12 cellular contexts compared by ENCODE assay signal in the genomic region with DNA sequence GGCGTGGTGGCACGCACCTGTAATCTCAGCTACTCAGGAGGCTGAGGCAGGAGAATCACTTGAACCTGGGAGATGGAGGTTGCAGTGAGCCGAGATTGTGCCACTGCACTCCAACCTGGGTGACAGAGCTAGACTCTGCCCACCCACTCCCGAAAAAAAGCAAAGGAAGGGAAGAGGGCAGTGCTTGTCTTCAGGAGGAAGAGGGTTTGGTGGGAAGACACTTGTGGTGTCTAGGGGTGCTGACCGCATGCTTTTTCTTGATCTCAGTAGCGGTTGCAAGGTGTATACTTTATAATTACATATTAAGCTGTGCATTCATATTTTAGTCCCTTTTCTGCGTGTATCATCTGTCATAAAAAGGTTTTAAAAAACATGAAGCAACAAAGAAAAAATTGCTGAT. TPM values are rescaled to one million over a fixed set of nuclear protein-coding genes. Genes with fewer than 3 reads are reported as not detected.
DNase-seq lines count a peak whose midpoint lies in the region; ATAC-seq, FAIRE-seq and TF ChIP-seq lines count a peak whose summit lies in the region.
"Not testable (repeated sequence)": the region's sequence is repeated elsewhere in the genome, so short reads cannot be mapped to it uniquely, and the experiment has no call there.
"Had no signal": no experiment of that assay in that cellular context is flagged by ENCODE, and none has a peak within 500 bp of the region (broad histone marks: within the 10 kb centered on the region; RNA-seq: fewer than 3 reads in every experiment).

No MANE protein-coding gene starts in this region.

- H3K9me3 Mint-ChIP-seq in T-cell; activated CD4-positive, alpha-beta T cell treated with anti-CD3 and anti-CD28 coated beads, Interleukin-2, amount 10 ng/mL, durations not matched to agents 7 days and 5 days; activated T-cell treated with anti-CD3 and anti-CD28 coated beads, Interleukin-2, amount 50 U/mL, for 24 hours; activated T-helper 17 cell treated with anti-CD3 and anti-CD28 coated beads, Interleukin-2, amount 50 U/mL, for 72 hours; activated naive CD8-positive, alpha-beta T cell treated with anti-CD3 and anti-CD28 coated beads for 36 hours: not testable (repeated sequence)

- H3K36me3 ChIP-seq in kidney (ENCODE audit: control insufficient read depth in 1 of 2, insufficient read depth in 2 of 2, low read length in 2 of 2) = not testable (repeated sequence)

- H3K9me3 ChIP-seq in A549; kidney (ENCODE audit: control insufficient read depth in 1 of 2, low read length in 2 of 2): not testable (repeated sequence)

- not testable (repeated sequence) for TF ChIP-seq POLR2A in A549 (IDR thresholded peaks at IDR 0.05; ENCODE audit: low read length)

- peak overlapping the region in 2 of 3 donors; percentile 46 to 63 for H3K4me3 Mint-ChIP-seq in T-cell
- H3K4me3 Mint-ChIP-seq in activated CD4-positive, alpha-beta T cell treated with anti-CD3 and anti-CD28 coated beads, Interleukin-2, amount 10 ng/mL, durations not matched to agents 7 days and 5 days = peak overlapping the region; percentile 30
- peak overlapping the region; percentile 15 for H3K4me3 Mint-ChIP-seq in activated T-cell treated with anti-CD3 and anti-CD28 coated beads, Interleukin-2, amount 50 U/mL, for 24 hours
- H3K4me3 Mint-ChIP-seq in activated T-helper 17 cell treated with anti-CD3 and anti-CD28 coated beads, Interleukin-2, amount 50 U/mL, for 72 hours = peak overlapping the region; percentile 70
- peak overlapping the region; percentile 29 for H3K4me3 Mint-ChIP-seq in activated naive CD8-positive, alpha-beta T cell treated with anti-CD3 and anti-CD28 coated beads for 36 hours

- peaks cover 40% of the 10 kb centered on the region for H3K4me1 ChIP-seq in A549
- H3K4me1 ChIP-seq in kidney (ENCODE audit: control insufficient read depth in 1 of 2, insufficient read depth in 1 of 2, low read depth in 1 of 2, low read length in 2 of 2) = peaks cover 9 to 12% of the 10 kb centered on the region in 2 donors

- not testable (repeated sequence) for H3K4me3 ChIP-seq in A549; kidney (ENCODE audit: low read length in 2 of 2)

- intact Hi-C loops in kidney (cut with DNase I); posterior vena cava (cut with DNase I): not testable (repeated sequence)

- CTCF ChIA-PET in A549 (lab: Yijun Ruan, JAX) = interaction anchor here (0.7 to 61.4 kb wide), 3 partner anchors 3 to 52 kb away, joined by 3 to 1860 read pairs (median 1860); a partner anchor contains a TSS
- CTCF ChIA-PET in T-cell (lab: Charles Lee); activated CD4-positive, alpha-beta T cell treated with anti-CD3 and anti-CD28 coated beads, Interleukin-2, amount 10 ng/mL, durations not matched to agents 7 days and 5 days (lab: Charles Lee): not testable (repeated sequence)

- not testable (repeated sequence) for H3K4me2 ChIP-seq in A549

- ATAC-seq in A549; activated T-helper 17 cell treated with anti-CD3 and anti-CD28 coated beads, Interleukin-2, amount 50 U/mL, for 72 hours (replicated peaks): not testable (repeated sequence)
- ATAC-seq in T-cell (replicated peaks in 1 of 4) = peak in 1 of 4 experiments; percentile 73

- not testable (repeated sequence) for H3K27me3 Mint-ChIP-seq in T-cell; activated CD4-positive, alpha-beta T cell treated with anti-CD3 and anti-CD28 coated beads, Interleukin-2, amount 10 ng/mL, durations not matched to agents 7 days and 5 days; activated T-cell treated with anti-CD3 and anti-CD28 coated beads, Interleukin-2, amount 50 U/mL, for 24 hours; activated T-helper 17 cell treated with anti-CD3 and anti-CD28 coated beads, Interleukin-2, amount 50 U/mL, for 72 hours; activated naive CD8-positive, alpha-beta T cell treated with anti-CD3 and anti-CD28 coated beads for 36 hours

- not testable (repeated sequence) for H3K36me3 Mint-ChIP-seq in T-cell; activated T-cell treated with anti-CD3 and anti-CD28 coated beads, Interleukin-2, amount 50 U/mL, for 24 hours (ENCODE audit: low read depth); activated T-helper 17 cell treated with anti-CD3 and anti-CD28 coated beads, Interleukin-2, amount 50 U/mL, for 72 hours (ENCODE audit: low read depth)
- H3K36me3 Mint-ChIP-seq in activated CD4-positive, alpha-beta T cell treated with anti-CD3 and anti-CD28 coated beads, Interleukin-2, amount 10 ng/mL, durations not matched to agents 7 days and 5 days (ENCODE audit: low read depth) = peaks cover 11% of the 10 kb centered on the region
- H3K36me3 Mint-ChIP-seq in activated naive CD8-positive, alpha-beta T cell treated with anti-CD3 and anti-CD28 coated beads for 36 hours = peaks cover 20% of the 10 kb centered on the region

- not testable (repeated sequence) for TF ChIP-seq EP300 in A549 (IDR thresholded peaks at IDR 0.05)

- H3K27ac ChIP-seq in A549; kidney (ENCODE audit: low read depth in 2 of 2, low read length in 2 of 2): not testable (repeated sequence)

- peak; percentile 54 for FAIRE-seq in A549 (lab: Jason Lieb, UNC)
- FAIRE-seq in kidney (lab: Jason Lieb, UNC) = not testable (repeated sequence)

- not testable (repeated sequence) for TF ChIP-seq CTCF in A549 (IDR thresholded peaks at IDR 0.05); kidney (IDR thresholded peaks at IDR 0.05; ENCODE audit: borderline replicate concordance, extremely low read depth, insufficient read depth)

- not testable (repeated sequence) for H3K9ac ChIP-seq in kidney (ENCODE audit: low read length in 2 of 2)

- peaks cover 24 to 83% (median 65%) of the 10 kb centered on the region in 3 donors for H3K4me1 Mint-ChIP-seq in T-cell
- H3K4me1 Mint-ChIP-seq in activated CD4-positive, alpha-beta T cell treated with anti-CD3 and anti-CD28 coated beads, Interleukin-2, amount 10 ng/mL, durations not matched to agents 7 days and 5 days = peaks cover 54% of the 10 kb centered on the region
- peaks cover 90% of the 10 kb centered on the region for H3K4me1 Mint-ChIP-seq in activated T-cell treated with anti-CD3 and anti-CD28 coated beads, Interleukin-2, amount 50 U/mL, for 24 hours (ENCODE audit: low read depth)
- peaks cover 33% of the 10 kb centered on the region for H3K4me1 Mint-ChIP-seq in activated T-helper 17 cell treated with anti-CD3 and anti-CD28 coated beads, Interleukin-2, amount 50 U/mL, for 72 hours
- peaks cover 57% of the 10 kb centered on the region for H3K4me1 Mint-ChIP-seq in activated naive CD8-positive, alpha-beta T cell treated with anti-CD3 and anti-CD28 coated beads for 36 hours

- POLR2A ChIA-PET in A549 (lab: Yijun Ruan, JAX); activated CD4-positive, alpha-beta T cell treated with anti-CD3 and anti-CD28 coated beads, Interleukin-2, amount 10 ng/mL, durations not matched to agents 7 days and 5 days (lab: Charles Lee): not testable (repeated sequence)
- POLR2A ChIA-PET in T-cell (lab: Charles Lee) = interaction anchor here in 1 of 2 donors (0.7 kb wide), 1 partner anchor 20 kb away, joined by 3 read pairs; no protein-coding TSS in a partner anchor

- not testable (repeated sequence) for DNase-seq in A549 (ENCODE audit: low read depth in 1 of 2, low spot score in 1 of 2); activated CD4-positive, alpha-beta T cell treated with anti-CD3 and anti-CD28 coated beads, Interleukin-2, amount 10 ng/mL, durations not matched to agents 7 days and 5 days; activated T-cell treated with anti-CD3 and anti-CD28 coated beads, Interleukin-2, amount 50 U/mL, for 24 hours; activated naive CD8-positive, alpha-beta T cell treated with anti-CD3 and anti-CD28 coated beads for 36 hours
- DNase-seq in T-cell (peak in 2 of 34 experiments; percentile 40 to 53), kidney (peak; percentile 2), posterior vena cava (ENCODE audit: low spot score) (peak; percentile 41)

- 92% methylated on average over 7 of the region's 7 CpGs for WGBS in A549 (ENCODE audit: missing lambda C conversion rate)

- not testable (repeated sequence) for TF ChIP-seq RAD21 in A549 (conservative IDR thresholded peaks at IDR 0.05 in 1 of 2, IDR thresholded peaks at IDR 0.05 in 1 of 2)

- H3K27ac Mint-ChIP-seq in T-cell = peak overlapping the region in 1 of 2 donors; percentile 85
- H3K27ac Mint-ChIP-seq in activated CD4-positive, alpha-beta T cell treated with anti-CD3 and anti-CD28 coated beads, Interleukin-2, amount 10 ng/mL, durations not matched to agents 7 days and 5 days = not testable (repeated sequence)
- peak overlapping the region; percentile 92 for H3K27ac Mint-ChIP-seq in activated T-cell treated with anti-CD3 and anti-CD28 coated beads, Interleukin-2, amount 50 U/mL, for 24 hours
- H3K27ac Mint-ChIP-seq in activated T-helper 17 cell treated with anti-CD3 and anti-CD28 coated beads, Interleukin-2, amount 50 U/mL, for 72 hours = peak overlapping the region; percentile 85
- H3K27ac Mint-ChIP-seq in activated naive CD8-positive, alpha-beta T cell treated with anti-CD3 and anti-CD28 coated beads for 36 hours = peak overlapping the region; percentile 20

RNA-seq across cellular contexts. Expression of a gene that starts 7.5 kb away (rescaled TPM):
- 184 and 221 TPM in 2 replicates for polyA plus RNA-seq in A549 (2011; rRNA removed)
- 170 and 209 TPM in 2 replicates for polyA plus RNA-seq in A549 (2012; cell fraction: cytosol; rRNA removed)
- 411 and 413 TPM in 2 replicates for polyA plus RNA-seq in A549 (2012; cell fraction: nucleus; rRNA removed)
- 104 to 131 TPM (median 128 TPM) in 3 replicates for polyA plus RNA-seq in A549 (2017; fragmentation: RNase III; extraction: RNeasy Plus Mini Kit Qiagen cat#74134 plus additional on column Dnase treatment)
- polyA minus RNA-seq in A549 (2011; rRNA and poly(A)+ RNA removed) = 237 and 239 TPM in 2 replicates
- total RNA-seq in T-cell = 100 to 1,000 TPM; 189 to 318 (median 227) TPM
- 100 to 1,000 TPM; 106 to 114 TPM for total RNA-seq in activated CD4-positive, alpha-beta T cell treated with anti-CD3 and anti-CD28 coated beads, Interleukin-2, amount 10 ng/mL, durations not matched to agents 7 days and 5 days
- total RNA-seq in activated T-helper 17 cell treated with anti-CD3 and anti-CD28 coated beads, Interleukin-2, amount 50 U/mL, for 72 hours = 100 to 1,000 TPM; 123 to 183 TPM
- total RNA-seq in activated naive CD8-positive, alpha-beta T cell treated with anti-CD3 and anti-CD28 coated beads for 36 hours = 100 to 1,000 TPM; 135 to 140 TPM
- 87.3 TPM for total RNA-seq in kidney
- polyA plus RNA-seq in kidney (ENCODE audit: insufficient read depth, low read depth, low replicate concordance) = 29.8 TPM
- total RNA-seq in posterior vena cava = 10 to 100 TPM; 83.0 to 87.0 TPM

RNA-seq across cellular contexts. Expression of a gene that starts 28.6 kb away (rescaled TPM):
- polyA plus RNA-seq in A549 (2011; rRNA removed) (3.7 and 5.0 TPM in 2 replicates), A549 (2017; fragmentation: RNase III; extraction: RNeasy Plus Mini Kit Qiagen cat#74134 plus additional on column Dnase treatment) (1.9 to 2.2 TPM (median 2.0 TPM) in 3 replicates), kidney (ENCODE audit: insufficient read depth, low read depth, low replicate concordance) (2.0 TPM)
- 1.2 and 1.4 TPM in 2 replicates for polyA plus RNA-seq in A549 (2012; cell fraction: cytosol; rRNA removed)
- 1.2 and 1.7 TPM in 2 replicates for polyA plus RNA-seq in A549 (2012; cell fraction: nucleus; rRNA removed)
- polyA minus RNA-seq in A549 (2011; rRNA and poly(A)+ RNA removed) = 11.1 and 15.0 TPM in 2 replicates
- total RNA-seq in T-cell (10 to 100 TPM; 14.1 to 29.0 (median 26.8) TPM), kidney (9.1 TPM), posterior vena cava (1 to 10 TPM; 4.9 to 6.2 TPM)
- 10 to 100 TPM; 14.8 to 15.3 TPM for total RNA-seq in activated CD4-positive, alpha-beta T cell treated with anti-CD3 and anti-CD28 coated beads, Interleukin-2, amount 10 ng/mL, durations not matched to agents 7 days and 5 days
- total RNA-seq in activated T-helper 17 cell treated with anti-CD3 and anti-CD28 coated beads, Interleukin-2, amount 50 U/mL, for 72 hours = 1 to 10 TPM; 7.6 to 7.9 TPM
- 1 to 10 TPM; 3.4 to 4.6 TPM for total RNA-seq in activated naive CD8-positive, alpha-beta T cell treated with anti-CD3 and anti-CD28 coated beads for 36 hours

RNA-seq across cellular contexts. Expression of a gene that starts 37.7 kb away (rescaled TPM):
- polyA plus RNA-seq in A549 (2011; rRNA removed) = 11.0 and 12.8 TPM in 2 replicates
- 14.1 and 15.1 TPM in 2 replicates for polyA plus RNA-seq in A549 (2012; cell fraction: cytosol; rRNA removed)
- polyA plus RNA-seq in A549 (2012; cell fraction: nucleus; rRNA removed) = 21.3 and 22.5 TPM in 2 replicates
- polyA plus RNA-seq in A549 (2017; fragmentation: RNase III; extraction: RNeasy Plus Mini Kit Qiagen cat#74134 plus additional on column Dnase treatment) = 10.3 to 11.4 TPM (median 11.3 TPM) in 3 replicates
- 7.9 and 12.7 TPM in 2 replicates for polyA minus RNA-seq in A549 (2011; rRNA and poly(A)+ RNA removed)
- total RNA-seq in T-cell = 1 to 10 TPM; 1.1 to 4.3 (median 3.7) TPM
- under 1 TPM; 0.50 to 0.97 TPM for total RNA-seq in activated CD4-positive, alpha-beta T cell treated with anti-CD3 and anti-CD28 coated beads, Interleukin-2, amount 10 ng/mL, durations not matched to agents 7 days and 5 days
- 1 to 10 TPM in 1 of 2 donors, under 1 TPM in 1; 0.97 to 3.1 TPM for total RNA-seq in activated T-helper 17 cell treated with anti-CD3 and anti-CD28 coated beads, Interleukin-2, amount 50 U/mL, for 72 hours
- total RNA-seq in activated naive CD8-positive, alpha-beta T cell treated with anti-CD3 and anti-CD28 coated beads for 36 hours = under 1 TPM; 0.45 to 0.98 TPM
- total RNA-seq in kidney = 24.1 TPM
- polyA plus RNA-seq in kidney (ENCODE audit: insufficient read depth, low read depth, low replicate concordance) = 9.6 TPM
- total RNA-seq in posterior vena cava = 10 to 100 TPM; 30.8 to 42.4 TPM

RNA-seq across cellular contexts. Expression of a gene that starts 48.9 kb away (rescaled TPM):
- polyA plus RNA-seq in A549 (2011; rRNA removed) (0.08 and 0.09 TPM in 2 replicates), A549 (2017; fragmentation: RNase III; extraction: RNeasy Plus Mini Kit Qiagen cat#74134 plus additional on column Dnase treatment) (0.04 to 0.12 TPM (median 0.06 TPM) in 3 replicates), kidney (ENCODE audit: insufficient read depth, low read depth, low replicate concordance) (331 TPM)
- 0.04 TPM in 2 replicates for polyA plus RNA-seq in A549 (2012; cell fraction: cytosol; rRNA removed)
- polyA plus RNA-seq in A549 (2012; cell fraction: nucleus; rRNA removed) = 0.47 and 0.66 TPM in 2 replicates
- polyA minus RNA-seq in A549 (2011; rRNA and poly(A)+ RNA removed) = not detected in 2 replicates
- total RNA-seq in T-cell (under 1 TPM in 3 of 5 donors, not detected in 2; 0.41 to 0.51 (median 0.46) TPM), kidney (134 TPM), posterior vena cava (1 to 10 TPM in 1 of 2 donors, under 1 TPM in 1; 1.00 to 1.7 TPM)
- total RNA-seq in activated CD4-positive, alpha-beta T cell treated with anti-CD3 and anti-CD28 coated beads, Interleukin-2, amount 10 ng/mL, durations not matched to agents 7 days and 5 days = not detected
- under 1 TPM in 1 of 2 donors, not detected in 1; 0.48 TPM for total RNA-seq in activated T-helper 17 cell treated with anti-CD3 and anti-CD28 coated beads, Interleukin-2, amount 50 U/mL, for 72 hours
- total RNA-seq in activated naive CD8-positive, alpha-beta T cell treated with anti-CD3 and anti-CD28 coated beads for 36 hours = under 1 TPM in 1 of 2 experiments, not detected in 1; 0.31 TPM
- total RNA-seq: Daoy, G401, H4 had no signal
- polyA plus RNA-seq: CD14-positive monocyte had no signal

Comparison
In these comparisons a context has a peak if more than half of its experiments do, and no peak if none do; other contexts are left out.
1. H3K4me3 Mint-ChIP-seq: peak in every context shown above with its lines; median percentile 70 in activated T-helper 17 cell treated with anti-CD3 and anti-CD28 coated beads, Interleukin-2, amount 50 U/mL, for 72 hours; 54 in T-cell; 30 in activated CD4-positive, alpha-beta T cell treated with anti-CD3 and anti-CD28 coated beads, Interleukin-2, amount 10 ng/mL, durations not matched to agents 7 days and 5 days; 29 in activated naive CD8-positive, alpha-beta T cell treated with anti-CD3 and anti-CD28 coated beads for 36 hours; 15 in activated T-cell treated with anti-CD3 and anti-CD28 coated beads, Interleukin-2, amount 50 U/mL, for 24 hours.